In genomic region chr20:63011798-63012197, GRCh38 we compare ENCODE assay signal across 15 cellular contexts. TPM values are rescaled to one million over a fixed set of nuclear protein-coding genes. Genes with fewer than 3 reads are reported as not detected.
DNase-seq lines count a peak whose midpoint lies in the region; ATAC-seq and TF ChIP-seq lines count a peak whose summit lies in the region.
"Had no signal": no experiment of that assay in that cellular context is flagged by ENCODE, and none has a peak within 500 bp of the region (broad histone marks: within the 10 kb centered on the region; RNA-seq: fewer than 3 reads in every experiment).

No MANE protein-coding gene starts in this region.

- H3K4me3 ChIP-seq in LNCaP clone FGC (ENCODE audit: low read depth, low read length) (no peak overlapping the region), kidney epithelial cell (ENCODE audit: low read depth, low read length) (no peak overlapping the region), gastroesophageal sphincter (no peak overlapping the region)
- H3K4me3 ChIP-seq: cardiac muscle cell, psoas muscle, tibial nerve had no signal

- TF ChIP-seq CTCF in LNCaP clone FGC (IDR thresholded peaks at IDR 0.05; ENCODE audit: control insufficient read depth, extremely low read depth, insufficient read depth) (no peak), kidney epithelial cell (IDR thresholded peaks at IDR 0.05; ENCODE audit: insufficient read depth, low read length, poor library complexity, severe bottlenecking) (no peak), gastroesophageal sphincter (IDR thresholded peaks at IDR 0.05) (no peak)

- H3K27ac ChIP-seq in gastroesophageal sphincter, result no peak overlapping the region
- H3K27ac ChIP-seq: cardiac muscle cell, psoas muscle, tibial nerve had no signal

- no peak for TF ChIP-seq POLR2A in gastroesophageal sphincter (IDR thresholded peaks at IDR 0.05)

- peaks cover 0 to 30% (median 13%) of the 10 kb centered on the region in 3 donors for H3K4me1 ChIP-seq in gastroesophageal sphincter
- H3K4me1 ChIP-seq: psoas muscle had no signal

- 39 to 41% methylated on average over 2 to 3 of the region's 3 CpGs for WGBS in gastroesophageal sphincter (ENCODE audit: low coverage in 1 of 2), 2 donors

- H3K36me3 ChIP-seq in kidney epithelial cell (ENCODE audit: control insufficient read depth, insufficient read depth, low read length) (no peaks in the 10 kb centered on the region), gastroesophageal sphincter (no peaks in the 10 kb centered on the region)
- H3K36me3 ChIP-seq: cardiac muscle cell, tibial nerve had no signal

- no peak for ATAC-seq in HG02610 (IDR thresholded peaks at IDR 0.05; ENCODE audit: unreplicated experiment)
- ATAC-seq in gastroesophageal sphincter, result no peak
- no peak for ATAC-seq in HG03280 (IDR thresholded peaks at IDR 0.05; ENCODE audit: unreplicated experiment)
- ATAC-seq: psoas muscle had no signal

- peaks cover 0 to 24% (median 0%) of the 10 kb centered on the region in 3 donors for H3K9me3 ChIP-seq in gastroesophageal sphincter

- H3K27me3 ChIP-seq in kidney epithelial cell (ENCODE audit: control insufficient read depth, insufficient read depth, low read length) (peaks cover 82% of the 10 kb centered on the region), gastroesophageal sphincter (peaks cover 100% of the 10 kb centered on the region)

- TF ChIP-seq EP300 in gastroesophageal sphincter (IDR thresholded peaks at IDR 0.05), result no peak

- DNase-seq in NCI-H1092 treated with DMSO at 0.1 percent for 48 hours (lab: John Stamatoyannopoulos, UW), result peak; percentile 19
- no peak for DNase-seq in NCI-H1092 (lab: John Stamatoyannopoulos, UW)
- DNase-seq in LNCaP clone FGC (ENCODE audit: low read depth), result peak; percentile 30
- peak; percentile 10 for DNase-seq in NCI-H82 treated with DMSO at 0.1 percent for 48 hours (lab: John Stamatoyannopoulos, UW; ENCODE audit: unreplicated experiment)
- peak; percentile 26 for DNase-seq in kidney epithelial cell (ENCODE audit: low read depth)
- DNase-seq: activated naive CD4-positive, alpha-beta T cell treated with anti-CD3 and anti-CD28 coated beads, Interleukin-2, amount 10 ng/mL, durations not matched to agents 7 days and 5 days; psoas muscle; SIG-M5 had no signal

RNA-seq across cellular contexts. Expression of gene BHLHE23, which starts 5.0 kb away (rescaled TPM):
- total RNA-seq in kidney epithelial cell (not detected in 2 replicates), gastroesophageal sphincter (not detected)
- total RNA-seq: A172; activated CD8-positive, alpha-beta memory T cell treated with anti-CD3 and anti-CD28 coated beads for 36 hours; cardiac muscle cell; psoas muscle; tibial nerve had no signal

RNA-seq across cellular contexts. Expression of gene SLC17A9, which starts 59.3 kb away (rescaled TPM):
- 12.0 and 13.8 TPM in 2 replicates for total RNA-seq in kidney epithelial cell
- total RNA-seq in gastroesophageal sphincter, result 1 to 10 TPM; 1.3 to 4.6 (median 2.8) TPM
- total RNA-seq: A172 had no signal
